In genomic region chr12:5442251-5443006, GRCh38 we compare ENCODE assay signal across 8 cellular contexts. TPM values are rescaled to one million over a fixed set of nuclear protein-coding genes. Genes with fewer than 3 reads are reported as not detected.
DNase-seq lines count a peak whose midpoint lies in the region; ATAC-seq and TF ChIP-seq lines count a peak whose summit lies in the region.

No MANE protein-coding gene starts in this region.

- peak; percentile 84 for TF ChIP-seq CTCF in left ventricle myocardium inferior (IDR thresholded peaks at IDR 0.05; ENCODE audit: borderline replicate concordance)
- peak; percentile 56 for TF ChIP-seq CTCF in thoracic aorta (IDR thresholded peaks at IDR 0.05)

- H3K4me3 ChIP-seq in left ventricle myocardium inferior (no peak overlapping the region), thoracic aorta (no peak overlapping the region)

- intact Hi-C loops in left ventricle myocardium inferior (cut with micrococcal nuclease) = no loop called here

- H3K4me1 ChIP-seq in left ventricle myocardium inferior (peaks cover 54% of the 10 kb centered on the region), thoracic aorta (ENCODE audit: control insufficient read depth in 1 of 2, low read depth in 2 of 2) (peaks cover 22 to 64% of the 10 kb centered on the region in 2 donors)

- H3K27me3 ChIP-seq in left ventricle myocardium inferior (ENCODE audit: low read depth) (peaks cover 5% of the 10 kb centered on the region), thoracic aorta (replicated peaks; ENCODE audit: insufficient read depth) (no peaks in the 10 kb centered on the region)

- no peak for TF ChIP-seq EP300 in Ishikawa (IDR thresholded peaks at IDR 0.05; ENCODE audit: borderline replicate concordance)

- DNase-seq in CD1c-positive myeloid dendritic cell (ENCODE audit: extremely low spot score) (peak; percentile 28), left ventricle myocardium inferior (no peak), thoracic aorta (ENCODE audit: low spot score) (no peak), activated gamma-delta T cell (lab: John Stamatoyannopoulos, UW) (no peak)
- no peak for DNase-seq in stimulated activated CD4-positive, alpha-beta T cell treated with anti-CD3 and anti-CD28 coated beads, Interleukin-12 subunit alpha, Interleukin-12 subunit beta, amount 100 ng/mL, for 4 hours

- TF ChIP-seq RAD21 in Ishikawa (IDR thresholded peaks at IDR 0.05; ENCODE audit: low read depth) = peak; percentile 91

- H3K36me3 ChIP-seq in left ventricle myocardium inferior (no peaks in the 10 kb centered on the region), thoracic aorta (no peaks in the 10 kb centered on the region)

- H3K9me3 ChIP-seq in left ventricle myocardium inferior (replicated peaks) = peaks cover 8% of the 10 kb centered on the region
- H3K9me3 ChIP-seq in thoracic aorta = no peaks in the 10 kb centered on the region

- ATAC-seq in SK-N-SH treated with all-trans-retinoic acid at 6 μM for 48 hours (peak; percentile 95), thoracic aorta (ENCODE audit: insufficient number of reproducible peaks, low FRiP score, low read depth) (no peak), HG02884 (IDR thresholded peaks at IDR 0.05; ENCODE audit: unreplicated experiment) (no peak)

- no peak overlapping the region for H3K27ac ChIP-seq in left ventricle myocardium inferior (replicated peaks)
- peak overlapping the region in 1 of 2 donors; percentile 0 for H3K27ac ChIP-seq in thoracic aorta

TF ChIP-seq in Ishikawa, 13 proteins besides CTCF, POLR2A, EP300 and RAD21:
- TF ChIP-seq ZBTB7A (IDR thresholded peaks at IDR 0.05; ENCODE audit: low read depth) (no peak), MAX (IDR thresholded peaks at IDR 0.05) (no peak), YY1 (IDR thresholded peaks at IDR 0.05; ENCODE audit: low read depth) (no peak), CEBPB (IDR thresholded peaks at IDR 0.05) (no peak), FOXM1 (IDR thresholded peaks at IDR 0.05; ENCODE audit: borderline replicate concordance, low read depth) (no peak), EGR1 (IDR thresholded peaks at IDR 0.05) (no peak)
- TF ChIP-seq, protein P1, sequence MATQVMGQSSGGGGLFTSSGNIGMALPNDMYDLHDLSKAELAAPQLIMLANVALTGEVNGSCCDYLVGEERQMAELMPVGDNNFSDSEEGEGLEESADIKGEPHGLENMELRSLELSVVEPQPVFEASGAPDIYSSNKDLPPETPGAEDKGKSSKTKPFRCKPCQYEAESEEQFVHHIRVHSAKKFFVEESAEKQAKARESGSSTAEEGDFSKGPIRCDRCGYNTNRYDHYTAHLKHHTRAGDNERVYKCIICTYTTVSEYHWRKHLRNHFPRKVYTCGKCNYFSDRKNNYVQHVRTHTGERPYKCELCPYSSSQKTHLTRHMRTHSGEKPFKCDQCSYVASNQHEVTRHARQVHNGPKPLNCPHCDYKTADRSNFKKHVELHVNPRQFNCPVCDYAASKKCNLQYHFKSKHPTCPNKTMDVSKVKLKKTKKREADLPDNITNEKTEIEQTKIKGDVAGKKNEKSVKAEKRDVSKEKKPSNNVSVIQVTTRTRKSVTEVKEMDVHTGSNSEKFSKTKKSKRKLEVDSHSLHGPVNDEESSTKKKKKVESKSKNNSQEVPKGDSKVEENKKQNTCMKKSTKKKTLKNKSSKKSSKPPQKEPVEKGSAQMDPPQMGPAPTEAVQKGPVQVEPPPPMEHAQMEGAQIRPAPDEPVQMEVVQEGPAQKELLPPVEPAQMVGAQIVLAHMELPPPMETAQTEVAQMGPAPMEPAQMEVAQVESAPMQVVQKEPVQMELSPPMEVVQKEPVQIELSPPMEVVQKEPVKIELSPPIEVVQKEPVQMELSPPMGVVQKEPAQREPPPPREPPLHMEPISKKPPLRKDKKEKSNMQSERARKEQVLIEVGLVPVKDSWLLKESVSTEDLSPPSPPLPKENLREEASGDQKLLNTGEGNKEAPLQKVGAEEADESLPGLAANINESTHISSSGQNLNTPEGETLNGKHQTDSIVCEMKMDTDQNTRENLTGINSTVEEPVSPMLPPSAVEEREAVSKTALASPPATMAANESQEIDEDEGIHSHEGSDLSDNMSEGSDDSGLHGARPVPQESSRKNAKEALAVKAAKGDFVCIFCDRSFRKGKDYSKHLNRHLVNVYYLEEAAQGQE (IDR thresholded peaks at IDR 0.05; ENCODE audit: low read depth) = no peak

TF ChIP-seq in SK-N-SH treated with all-trans-retinoic acid at 6 μM for 48 hours, 23 proteins besides CTCF, POLR2A, EP300 and RAD21:
- TF ChIP-seq, protein P2, sequence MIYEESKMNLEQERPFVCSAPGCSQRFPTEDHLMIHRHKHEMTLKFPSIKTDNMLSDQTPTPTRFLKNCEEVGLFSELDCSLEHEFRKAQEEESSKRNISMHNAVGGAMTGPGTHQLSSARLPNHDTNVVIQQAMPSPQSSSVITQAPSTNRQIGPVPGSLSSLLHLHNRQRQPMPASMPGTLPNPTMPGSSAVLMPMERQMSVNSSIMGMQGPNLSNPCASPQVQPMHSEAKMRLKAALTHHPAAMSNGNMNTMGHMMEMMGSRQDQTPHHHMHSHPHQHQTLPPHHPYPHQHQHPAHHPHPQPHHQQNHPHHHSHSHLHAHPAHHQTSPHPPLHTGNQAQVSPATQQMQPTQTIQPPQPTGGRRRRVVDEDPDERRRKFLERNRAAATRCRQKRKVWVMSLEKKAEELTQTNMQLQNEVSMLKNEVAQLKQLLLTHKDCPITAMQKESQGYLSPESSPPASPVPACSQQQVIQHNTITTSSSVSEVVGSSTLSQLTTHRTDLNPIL (CRISPR knock-in tag; IDR thresholded peaks at IDR 0.05; ENCODE audit: low read depth) = no peak
- TF ChIP-seq ZNF565 (CRISPR knock-in tag; conservative IDR thresholded peaks at IDR 0.05; ENCODE audit: low read depth) (no peak), PPARA (CRISPR knock-in tag; IDR thresholded peaks at IDR 0.05; ENCODE audit: borderline replicate concordance) (no peak), GLIS3 (CRISPR knock-in tag; IDR thresholded peaks at IDR 0.05) (no peak), TOX (CRISPR knock-in tag; IDR thresholded peaks at IDR 0.05; ENCODE audit: borderline replicate concordance) (no peak), ZFP3 (CRISPR knock-in tag; IDR thresholded peaks at IDR 0.05) (no peak), BACH2 (CRISPR knock-in tag; IDR thresholded peaks at IDR 0.05; ENCODE audit: borderline replicate concordance) (no peak)

RNA-seq across cellular contexts. Expression of gene NTF3, which starts 10.5 kb away (rescaled TPM):
- total RNA-seq in left ventricle myocardium inferior (0.99 TPM), thoracic aorta (10 to 100 TPM in 1 of 2 donors, 1 to 10 TPM in 1; 9.9 to 24.4 TPM)
